Comparison of ENCODE assay signal across 8 cellular contexts in the genomic region with DNA sequence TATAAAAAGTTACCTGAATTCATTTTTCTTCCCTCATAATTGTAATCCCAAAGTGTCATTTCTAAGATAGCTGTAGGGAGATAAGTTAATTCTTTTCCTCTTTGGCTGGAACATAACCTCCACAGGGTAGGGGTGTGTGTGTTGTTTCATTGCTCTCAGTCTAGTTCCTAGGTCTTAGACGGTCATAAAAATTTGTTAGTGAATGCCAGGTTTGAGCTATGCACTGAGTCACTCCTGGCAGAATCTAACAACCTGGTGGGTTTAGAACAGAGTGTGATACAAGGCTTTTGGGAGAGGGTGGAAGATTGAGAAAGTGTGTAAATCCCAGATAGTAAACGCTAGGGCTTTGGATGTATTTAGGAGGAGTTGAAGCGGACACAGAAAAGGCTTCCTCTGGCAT. TPM values are rescaled to one million over a fixed set of nuclear protein-coding genes. Genes with fewer than 3 reads are reported as not detected.
DNase-seq lines count a peak whose midpoint lies in the region; ATAC-seq and TF ChIP-seq lines count a peak whose summit lies in the region.

No MANE protein-coding gene starts in this region.

- no peak for TF ChIP-seq POLR2A in uterus (IDR thresholded peaks at IDR 0.05)

- H3K4me1 ChIP-seq in left ventricle myocardium inferior, result peaks cover 21% of the 10 kb centered on the region
- H3K4me1 ChIP-seq in lower lobe of right lung, result peaks cover 9% of the 10 kb centered on the region
- peaks cover 0 to 9% of the 10 kb centered on the region in 2 donors for H3K4me1 ChIP-seq in uterus

- no peaks in the 10 kb centered on the region for H3K9me3 ChIP-seq in left ventricle myocardium inferior (replicated peaks)
- no peaks in the 10 kb centered on the region for H3K9me3 ChIP-seq in lower lobe of right lung
- no peaks in the 10 kb centered on the region for H3K9me3 ChIP-seq in uterus

- ATAC-seq in Right ventricle myocardium inferior (no peak), lower lobe of right lung (no peak)

- H3K27me3 ChIP-seq in left ventricle myocardium inferior (ENCODE audit: low read depth) (no peaks in the 10 kb centered on the region), lower lobe of right lung (ENCODE audit: low read depth) (no peaks in the 10 kb centered on the region), uterus (no peaks in the 10 kb centered on the region)

- peak overlapping the region; percentile 83 for H3K27ac ChIP-seq in left ventricle myocardium inferior (replicated peaks)
- H3K27ac ChIP-seq in lower lobe of right lung, result peak overlapping the region; percentile 89
- peak overlapping the region; percentile 67 to 85 for H3K27ac ChIP-seq in uterus

- in situ Hi-C loops in astrocyte of the cerebellum (cut with HindIII; ENCODE audit: low sequenced_read_pairs), result no loop called here

- H3K4me3 ChIP-seq in left ventricle myocardium inferior (peak overlapping the region; percentile 92), astrocyte of the cerebellum (ENCODE audit: low read depth, low read length) (peak overlapping the region; percentile 67), lower lobe of right lung (peak overlapping the region; percentile 75), uterus (peak overlapping the region; percentile 42 to 100)

- H3K36me3 ChIP-seq in left ventricle myocardium inferior, result peaks cover 30% of the 10 kb centered on the region
- peaks cover 41% of the 10 kb centered on the region for H3K36me3 ChIP-seq in lower lobe of right lung
- H3K36me3 ChIP-seq in uterus, result no peaks in the 10 kb centered on the region

- TF ChIP-seq CTCF in left ventricle myocardium inferior (IDR thresholded peaks at IDR 0.05; ENCODE audit: borderline replicate concordance) (no peak), astrocyte of the cerebellum (IDR thresholded peaks at IDR 0.05; ENCODE audit: low read depth, low read length, missing control alignments) (no peak), lower lobe of right lung (IDR thresholded peaks at IDR 0.05) (no peak), uterus (IDR thresholded peaks at IDR 0.05) (no peak)

- no peak for DNase-seq in left ventricle myocardium inferior
- no peak for DNase-seq in Right ventricle myocardium inferior (ENCODE audit: missing footprints)
- DNase-seq in astrocyte of the cerebellum (ENCODE audit: low read depth), result no peak
- DNase-seq in lower lobe of right lung, result no peak
- no peak for DNase-seq in uterus
- no peak for DNase-seq in DMS 273 (lab: John Stamatoyannopoulos, UW; ENCODE audit: unreplicated experiment)
- DNase-seq in activated effector memory CD4-positive, alpha-beta T cell treated with Interleukin-2 at 50 U/mL for 16 hours, result no peak
- no peak for DNase-seq in stimulated activated naive CD4-positive, alpha-beta T cell (lab: John Stamatoyannopoulos, UW)

- intact Hi-C loops in left ventricle myocardium inferior (cut with micrococcal nuclease) (no loop called here), Right ventricle myocardium inferior (cut with DNase I) (no loop called here), lower lobe of right lung (cut with DNase I) (no loop called here), uterus (cut with DNase I; ENCODE audit: low total_unique reads) (no loop called here)

RNA-seq across cellular contexts. Expression of gene PHKG2, which starts 0.9 kb away (rescaled TPM):
- total RNA-seq in left ventricle myocardium inferior (15.6 TPM), Right ventricle myocardium inferior (12.6 TPM), lower lobe of right lung (25.5 TPM), uterus (10 to 100 TPM; 13.5 to 44.7 (median 25.8) TPM)

RNA-seq across cellular contexts. Expression of gene CFAP119, which starts 14.5 kb away (rescaled TPM):
- total RNA-seq in left ventricle myocardium inferior, result 0.69 TPM
- total RNA-seq in Right ventricle myocardium inferior, result 0.89 TPM
- total RNA-seq in lower lobe of right lung, result 11.1 TPM
- 1 to 10 TPM in 2 of 4 donors, not detected in 2; 4.1 to 9.1 TPM for total RNA-seq in uterus

RNA-seq across cellular contexts. Expression of gene RNF40, which starts 14.8 kb away (rescaled TPM):
- total RNA-seq in left ventricle myocardium inferior (35.6 TPM), Right ventricle myocardium inferior (42.6 TPM), lower lobe of right lung (95.9 TPM), uterus (100 to 1,000 TPM in 2 of 4 donors, 10 to 100 TPM in 2; 20.5 to 130 (median 86.0) TPM)

RNA-seq across cellular contexts. Expression of gene ZNF629, which starts 39.7 kb away (rescaled TPM):
- total RNA-seq in left ventricle myocardium inferior (21.1 TPM), Right ventricle myocardium inferior (17.4 TPM), lower lobe of right lung (11.9 TPM), uterus (10 to 100 TPM in 2 of 4 donors, 1 to 10 TPM in 2; 5.4 to 25.5 (median 10.7) TPM)

RNA-seq across cellular contexts. Expression of gene SRCAP, which starts 48.4 kb away (rescaled TPM):
- total RNA-seq in left ventricle myocardium inferior, result 42.5 TPM
- 39.7 TPM for total RNA-seq in Right ventricle myocardium inferior
- total RNA-seq in lower lobe of right lung, result 73.8 TPM
- total RNA-seq in uterus, result 10 to 100 TPM in 2 of 4 donors, 1 to 10 TPM in 2; 5.6 to 80.7 (median 26.0) TPM
